In the genomic region with DNA sequence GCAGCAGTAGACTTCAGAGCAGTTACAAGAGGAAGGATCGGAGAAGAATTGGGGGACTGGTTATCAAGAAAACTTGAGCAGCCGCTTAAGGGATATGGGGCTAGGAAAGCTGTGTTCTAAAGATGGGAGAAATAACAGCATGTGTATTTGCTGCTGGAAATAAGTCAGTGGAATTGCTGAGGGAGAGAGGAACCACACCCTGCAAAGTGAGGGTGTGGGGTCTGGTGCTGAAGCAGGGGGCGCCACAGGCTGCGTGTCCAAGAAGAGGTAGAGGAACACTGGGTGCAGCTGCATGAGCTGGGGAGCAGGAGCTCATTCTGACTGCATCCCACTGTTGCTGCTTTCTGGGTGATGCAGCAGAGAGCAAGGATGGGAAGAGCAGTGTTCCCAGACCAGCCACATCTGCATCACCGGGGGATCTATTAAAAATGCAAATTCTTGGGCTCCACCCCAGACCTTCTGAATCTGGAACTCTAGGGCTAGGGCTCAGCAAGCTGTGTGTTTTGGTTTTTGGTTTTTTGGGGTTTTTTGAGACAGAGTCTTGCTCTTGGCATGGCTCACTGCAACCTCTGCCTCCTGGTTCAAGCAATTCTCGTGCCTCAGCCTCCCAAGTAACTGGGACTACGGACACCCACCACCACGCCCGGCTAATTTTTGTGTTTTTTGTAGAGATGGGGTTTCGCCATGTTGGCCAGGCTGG, we compare ENCODE assay signal across 15 cellular contexts.
"Had no signal": no experiment of that assay in that cellular context is flagged by ENCODE, and none has a peak within 500 bp of the region (broad histone marks: within the 10 kb centered on the region; RNA-seq: fewer than 3 reads in every experiment).

No MANE protein-coding gene starts in this region.

- ATAC-seq: activated CD8-positive, alpha-beta T cell treated with anti-CD3 and anti-CD28 coated beads for 36 hours; body of pancreas; left ventricle myocardium superior had no signal

- H3K27ac ChIP-seq: body of pancreas, epithelial cell of prostate, hepatocyte, stomach, thoracic aorta had no signal

- H3K4me3 ChIP-seq: body of pancreas, hepatocyte, stomach, thoracic aorta had no signal

- H3K4me3 Mint-ChIP-seq: activated CD8-positive, alpha-beta T cell treated with anti-CD3 and anti-CD28 coated beads for 36 hours; activated T-helper 1 cell treated with anti-CD3 and anti-CD28 coated beads, Interleukin-12 subunit alpha, Interleukin-12 subunit beta, Interleukin-2, Interleukin-4 antibody, amounts not matched to agents 30 ng/mL and 10 ng/mL and 1 ng/mL, durations not matched to agents 14 hours and 24 hours and 36 hours had no signal

- H3K9me3 ChIP-seq: body of pancreas, stomach, thoracic aorta had no signal

- H3K27me3 ChIP-seq: body of pancreas, hepatocyte, stomach had no signal

- H3K27ac Mint-ChIP-seq: activated CD8-positive, alpha-beta T cell treated with anti-CD3 and anti-CD28 coated beads for 36 hours; activated T-helper 1 cell treated with anti-CD3 and anti-CD28 coated beads, Interleukin-12 subunit alpha, Interleukin-12 subunit beta, Interleukin-2, Interleukin-4 antibody, amounts not matched to agents 30 ng/mL and 10 ng/mL and 1 ng/mL, durations not matched to agents 14 hours and 24 hours and 36 hours had no signal

- DNase-seq: activated CD8-positive, alpha-beta memory T cell treated with anti-CD3 and anti-CD28 coated beads, Interleukin-2, amount 50 U/mL, for 4 hours; activated CD8-positive, alpha-beta T cell treated with anti-CD3 and anti-CD28 coated beads for 36 hours; activated naive CD4-positive, alpha-beta T cell; body of pancreas; central memory CD4-positive, alpha-beta T cell; cortex of kidney; effector memory CD4-positive, alpha-beta T cell; left ventricle myocardium superior; stimulated activated CD4-positive, alpha-beta T cell treated with anti-CD3 and anti-CD28 coated beads, Interleukin-4, amount 100 ng/mL, for 1 hour; stimulated activated CD8-positive, alpha-beta memory T cell treated with anti-CD3 and anti-CD28 coated beads, Interleukin-4, amount 100 ng/mL, for 48 hours; stomach had no signal

- H3K27me3 Mint-ChIP-seq: activated CD8-positive, alpha-beta T cell treated with anti-CD3 and anti-CD28 coated beads for 36 hours had no signal

- H3K4me1 ChIP-seq: body of pancreas, stomach had no signal

- H3K9me3 Mint-ChIP-seq: activated CD8-positive, alpha-beta T cell treated with anti-CD3 and anti-CD28 coated beads for 36 hours; activated T-helper 1 cell treated with anti-CD3 and anti-CD28 coated beads, Interleukin-12 subunit alpha, Interleukin-12 subunit beta, Interleukin-2, Interleukin-4 antibody, amounts not matched to agents 30 ng/mL and 10 ng/mL and 1 ng/mL, durations not matched to agents 14 hours and 24 hours and 36 hours had no signal
